Comparison of ENCODE assay signal across 1 cellular context in the genomic region with DNA sequence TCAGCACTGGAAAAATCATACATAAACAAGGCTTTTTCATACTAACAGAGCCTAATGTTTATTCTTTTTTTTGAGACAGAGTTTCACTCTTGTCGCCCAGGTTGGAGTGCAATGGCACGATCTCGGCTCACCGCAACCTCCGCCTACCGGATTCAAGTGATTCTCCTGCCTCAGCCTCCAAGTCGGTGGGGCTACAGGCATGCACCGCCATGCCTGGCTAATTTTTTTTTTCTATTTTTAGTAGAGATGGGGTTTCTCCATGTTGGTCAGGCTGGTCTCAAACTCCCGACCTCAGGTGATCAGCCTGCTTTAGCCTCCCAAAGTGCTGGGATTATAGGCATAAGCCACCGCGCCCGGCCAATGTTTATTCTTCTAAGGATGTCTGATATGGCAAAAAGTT.
A peak's percentile ranks its signal among the peaks of the same experiment; 100 is the strongest.
TF ChIP-seq lines count a peak whose summit lies in the region.

No MANE protein-coding gene starts in this region.

TF ChIP-seq in GM12878, 131 proteins besides CTCF, POLR2A, EP300 and RAD21:
- TF ChIP-seq, protein P1, sequence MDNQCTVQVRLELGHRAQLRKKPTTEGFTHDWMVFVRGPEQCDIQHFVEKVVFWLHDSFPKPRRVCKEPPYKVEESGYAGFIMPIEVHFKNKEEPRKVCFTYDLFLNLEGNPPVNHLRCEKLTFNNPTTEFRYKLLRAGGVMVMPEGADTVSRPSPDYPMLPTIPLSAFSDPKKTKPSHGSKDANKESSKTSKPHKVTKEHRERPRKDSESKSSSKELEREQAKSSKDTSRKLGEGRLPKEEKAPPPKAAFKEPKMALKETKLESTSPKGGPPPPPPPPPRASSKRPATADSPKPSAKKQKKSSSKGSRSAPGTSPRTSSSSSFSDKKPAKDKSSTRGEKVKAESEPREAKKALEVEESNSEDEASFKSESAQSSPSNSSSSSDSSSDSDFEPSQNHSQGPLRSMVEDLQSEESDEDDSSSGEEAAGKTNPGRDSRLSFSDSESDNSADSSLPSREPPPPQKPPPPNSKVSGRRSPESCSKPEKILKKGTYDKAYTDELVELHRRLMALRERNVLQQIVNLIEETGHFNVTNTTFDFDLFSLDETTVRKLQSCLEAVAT (IDR thresholded peaks at IDR 0.05) = peak; percentile 86
TF ChIP-seq in GM12878: peak in this region for 1; not testable (repeated sequence) for 130.
